8 cellular contexts compared by ENCODE assay signal in genomic region chr6:30344868-30345671, GRCh38. TPM values are rescaled to one million over a fixed set of nuclear protein-coding genes. Genes with fewer than 3 reads are reported as not detected.
A peak's percentile ranks its signal among the peaks of the same experiment; 100 is the strongest.
DNase-seq lines count a peak whose midpoint lies in the region; ATAC-seq and TF ChIP-seq lines count a peak whose summit lies in the region.

RPP21 (plus strand) TSS chr6:30345156; CDS start chr6:30345172, 16 bp downstream.

- H3K4me3 ChIP-seq in right cardiac atrium (ENCODE audit: low read length) (peak within 1 kb of the TSS; percentile 56), rectal smooth muscle tissue (ENCODE audit: low read length) (peak within 1 kb of the TSS; percentile 90), uterus (peak within 1 kb of the TSS; percentile 74 to 99)

- H3K27me3 Mint-ChIP-seq in T-helper 2 cell treated with Interferon-gamma antibody and Interleukin-4, amounts not matched to agents 5 μg/mL and 100 μg/mL, for 36 hours (ENCODE audit: low read depth) = peaks cover 12% of the 10 kb centered on the region

- H3K4me3 Mint-ChIP-seq in T-helper 2 cell treated with Interferon-gamma antibody and Interleukin-4, amounts not matched to agents 5 μg/mL and 100 μg/mL, for 36 hours = peak within 1 kb of the TSS; percentile 91

- H3K9me3 ChIP-seq in right cardiac atrium (ENCODE audit: control insufficient read depth, low read length) = no peaks in the 10 kb centered on the region
- no peaks in the 10 kb centered on the region for H3K9me3 ChIP-seq in uterus

- H3K27ac ChIP-seq in right cardiac atrium (ENCODE audit: low read length) = peak within 1 kb of the TSS; percentile 74
- peak within 1 kb of the TSS; percentile 93 for H3K27ac ChIP-seq in rectal smooth muscle tissue (ENCODE audit: low read depth, low read length)
- H3K27ac ChIP-seq in uterus = peak within 1 kb of the TSS; percentile 92 to 94

- H3K36me3 ChIP-seq in rectal smooth muscle tissue (ENCODE audit: control insufficient read depth, insufficient read depth, low read length) (peaks cover 11% of the 10 kb centered on the region), uterus (no peaks in the 10 kb centered on the region)

- H3K4me1 ChIP-seq in right cardiac atrium (ENCODE audit: control insufficient read depth, insufficient read depth, low read length) (no peaks in the 10 kb centered on the region), rectal smooth muscle tissue (ENCODE audit: control insufficient read depth, insufficient read depth, low read length) (peaks cover 6% of the 10 kb centered on the region), uterus (no peaks in the 10 kb centered on the region)

- TF ChIP-seq POLR2A in uterus (IDR thresholded peaks at IDR 0.05) = peak; percentile 62 to 85

- peak; percentile 94 for ATAC-seq in GM18502 (IDR thresholded peaks at IDR 0.05; ENCODE audit: poor library complexity, unreplicated experiment)
- peak; percentile 80 for ATAC-seq in HG02938 (IDR thresholded peaks at IDR 0.05; ENCODE audit: unreplicated experiment)
- ATAC-seq in right cardiac atrium = peak; percentile 99

- TF ChIP-seq CTCF in uterus (IDR thresholded peaks at IDR 0.05) = no peak

- intact Hi-C loops in right cardiac atrium (cut with DNase I) (no loop called here), uterus (cut with DNase I; ENCODE audit: low total_unique reads) (no loop called here)

- peak within 1 kb of the TSS; percentile 92 for H3K9ac ChIP-seq in rectal smooth muscle tissue (ENCODE audit: low read length)

- DNase-seq in NCI-H1930 (lab: John Stamatoyannopoulos, UW) (peak; percentile 55 to 79), anterior cingulate cortex (lab: John Stamatoyannopoulos, UW) (peak; percentile 18 to 91 (median 81)), right cardiac atrium (peak; percentile 86 to 95 (median 94)), uterus (peak; percentile 77 to 83)
- DNase-seq in T-helper 2 cell treated with Interferon-gamma antibody and Interleukin-4, amounts not matched to agents 5 μg/mL and 100 μg/mL, for 36 hours (ENCODE audit: low spot score) = peak; percentile 89

- H3K9me3 Mint-ChIP-seq in T-helper 2 cell treated with Interferon-gamma antibody and Interleukin-4, amounts not matched to agents 5 μg/mL and 100 μg/mL, for 36 hours = no peaks in the 10 kb centered on the region

- 3% methylated on average over 64 of the region's 64 CpGs for WGBS in right cardiac atrium

- H3K27me3 ChIP-seq in right cardiac atrium (ENCODE audit: control insufficient read depth, insufficient read depth) (no peaks in the 10 kb centered on the region), rectal smooth muscle tissue (ENCODE audit: control insufficient read depth, insufficient read depth, low read length) (no peaks in the 10 kb centered on the region), uterus (no peaks in the 10 kb centered on the region)

- H3K36me3 Mint-ChIP-seq in T-helper 2 cell treated with Interferon-gamma antibody and Interleukin-4, amounts not matched to agents 5 μg/mL and 100 μg/mL, for 36 hours (ENCODE audit: low read depth) = peaks cover 35% of the 10 kb centered on the region

- peak within 1 kb of the TSS; percentile 89 for H3K27ac Mint-ChIP-seq in T-helper 2 cell treated with Interferon-gamma antibody and Interleukin-4, amounts not matched to agents 5 μg/mL and 100 μg/mL, for 36 hours

- peaks cover 21% of the 10 kb centered on the region for H3K4me1 Mint-ChIP-seq in T-helper 2 cell treated with Interferon-gamma antibody and Interleukin-4, amounts not matched to agents 5 μg/mL and 100 μg/mL, for 36 hours (ENCODE audit: low read depth)

RNA-seq across cellular contexts. Expression of gene RPP21, which starts in this region (rescaled TPM):
- total RNA-seq in right cardiac atrium (10 to 100 TPM; 15.7 to 30.1 (median 24.8) TPM), uterus (100 to 1,000 TPM in 1 of 4 donors, 10 to 100 TPM in 3; 12.9 to 220 (median 66.1) TPM)
- polyA plus RNA-seq in right cardiac atrium = 70.9 TPM

Comparison
In these comparisons a context has a peak if more than half of its experiments do, and no peak if none do; other contexts are left out.
1. Peak in every context shown above with its lines: DNase-seq, ATAC-seq, H3K4me3 ChIP-seq and H3K27ac ChIP-seq.